ENCODE assay signal across 1 cellular context in the genomic region with DNA sequence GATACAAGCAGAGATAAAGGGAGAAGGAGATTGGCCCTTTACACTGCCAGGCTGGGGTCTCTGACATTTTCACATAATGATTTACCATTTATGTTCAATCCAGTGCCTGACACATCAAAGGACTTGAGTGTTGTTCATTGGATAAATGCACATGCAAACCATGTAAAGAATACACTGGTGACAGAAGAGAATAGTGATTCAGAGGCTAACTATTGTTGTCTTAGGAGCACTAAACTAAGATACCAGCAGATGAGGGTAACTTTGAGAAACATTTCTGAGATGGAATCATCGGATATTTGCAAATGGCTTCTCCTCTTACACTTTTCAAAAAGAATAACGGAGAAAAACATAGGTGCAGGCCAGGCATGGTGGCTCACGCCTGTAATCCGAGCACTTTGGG.
TF ChIP-seq lines count a peak whose summit lies in the region.

No MANE protein-coding gene starts in this region.

TF ChIP-seq in SK-N-SH treated with all-trans-retinoic acid at 6 μM for 48 hours, 23 proteins besides CTCF, POLR2A, EP300 and RAD21 (continued from another document):
- TF ChIP-seq, protein P1, sequence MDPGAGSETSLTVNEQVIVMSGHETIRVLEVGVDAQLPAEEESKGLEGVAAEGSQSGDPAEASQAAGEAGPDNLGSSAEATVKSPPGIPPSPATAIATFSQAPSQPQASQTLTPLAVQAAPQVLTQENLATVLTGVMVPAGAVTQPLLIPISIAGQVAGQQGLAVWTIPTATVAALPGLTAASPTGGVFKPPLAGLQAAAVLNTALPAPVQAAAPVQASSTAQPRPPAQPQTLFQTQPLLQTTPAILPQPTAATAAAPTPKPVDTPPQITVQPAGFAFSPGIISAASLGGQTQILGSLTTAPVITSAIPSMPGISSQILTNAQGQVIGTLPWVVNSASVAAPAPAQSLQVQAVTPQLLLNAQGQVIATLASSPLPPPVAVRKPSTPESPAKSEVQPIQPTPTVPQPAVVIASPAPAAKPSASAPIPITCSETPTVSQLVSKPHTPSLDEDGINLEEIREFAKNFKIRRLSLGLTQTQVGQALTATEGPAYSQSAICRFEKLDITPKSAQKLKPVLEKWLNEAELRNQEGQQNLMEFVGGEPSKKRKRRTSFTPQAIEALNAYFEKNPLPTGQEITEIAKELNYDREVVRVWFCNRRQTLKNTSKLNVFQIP (CRISPR knock-in tag; IDR thresholded peaks at IDR 0.05; ENCODE audit: borderline replicate concordance, low read depth) = no peak
- TF ChIP-seq ISL1 (CRISPR knock-in tag; IDR thresholded peaks at IDR 0.05) (no peak), ZFP30 (CRISPR knock-in tag; IDR thresholded peaks at IDR 0.05) (no peak), TCF4 (CRISPR knock-in tag; IDR thresholded peaks at IDR 0.05; ENCODE audit: borderline replicate concordance) (no peak), SNAI2 (CRISPR knock-in tag; IDR thresholded peaks at IDR 0.05) (no peak), RARB (CRISPR knock-in tag; IDR thresholded peaks at IDR 0.05) (no peak), OSR1 (CRISPR knock-in tag; IDR thresholded peaks at IDR 0.05) (no peak), ZFP3 (CRISPR knock-in tag; IDR thresholded peaks at IDR 0.05) (no peak), ESRRG (CRISPR knock-in tag; IDR thresholded peaks at IDR 0.05) (no peak)
- TF ChIP-seq, protein P2, sequence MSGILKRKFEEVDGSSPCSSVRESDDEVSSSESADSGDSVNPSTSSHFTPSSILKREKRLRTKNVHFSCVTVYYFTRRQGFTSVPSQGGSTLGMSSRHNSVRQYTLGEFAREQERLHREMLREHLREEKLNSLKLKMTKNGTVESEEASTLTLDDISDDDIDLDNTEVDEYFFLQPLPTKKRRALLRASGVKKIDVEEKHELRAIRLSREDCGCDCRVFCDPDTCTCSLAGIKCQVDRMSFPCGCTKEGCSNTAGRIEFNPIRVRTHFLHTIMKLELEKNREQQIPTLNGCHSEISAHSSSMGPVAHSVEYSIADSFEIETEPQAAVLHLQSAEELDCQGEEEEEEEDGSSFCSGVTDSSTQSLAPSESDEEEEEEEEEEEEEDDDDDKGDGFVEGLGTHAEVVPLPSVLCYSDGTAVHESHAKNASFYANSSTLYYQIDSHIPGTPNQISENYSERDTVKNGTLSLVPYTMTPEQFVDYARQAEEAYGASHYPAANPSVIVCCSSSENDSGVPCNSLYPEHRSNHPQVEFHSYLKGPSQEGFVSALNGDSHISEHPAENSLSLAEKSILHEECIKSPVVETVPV (CRISPR knock-in tag; IDR thresholded peaks at IDR 0.05) = no peak
- TF ChIP-seq, protein P3, sequence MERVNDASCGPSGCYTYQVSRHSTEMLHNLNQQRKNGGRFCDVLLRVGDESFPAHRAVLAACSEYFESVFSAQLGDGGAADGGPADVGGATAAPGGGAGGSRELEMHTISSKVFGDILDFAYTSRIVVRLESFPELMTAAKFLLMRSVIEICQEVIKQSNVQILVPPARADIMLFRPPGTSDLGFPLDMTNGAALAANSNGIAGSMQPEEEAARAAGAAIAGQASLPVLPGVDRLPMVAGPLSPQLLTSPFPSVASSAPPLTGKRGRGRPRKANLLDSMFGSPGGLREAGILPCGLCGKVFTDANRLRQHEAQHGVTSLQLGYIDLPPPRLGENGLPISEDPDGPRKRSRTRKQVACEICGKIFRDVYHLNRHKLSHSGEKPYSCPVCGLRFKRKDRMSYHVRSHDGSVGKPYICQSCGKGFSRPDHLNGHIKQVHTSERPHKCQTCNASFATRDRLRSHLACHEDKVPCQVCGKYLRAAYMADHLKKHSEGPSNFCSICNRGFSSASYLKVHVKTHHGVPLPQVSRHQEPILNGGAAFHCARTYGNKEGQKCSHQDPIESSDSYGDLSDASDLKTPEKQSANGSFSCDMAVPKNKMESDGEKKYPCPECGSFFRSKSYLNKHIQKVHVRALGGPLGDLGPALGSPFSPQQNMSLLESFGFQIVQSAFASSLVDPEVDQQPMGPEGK (CRISPR knock-in tag; IDR thresholded peaks at IDR 0.05; ENCODE audit: borderline replicate concordance) = no peak
TF ChIP-seq in SK-N-SH treated with all-trans-retinoic acid at 6 μM for 48 hours: peak in this region for 0.
